ENCODE assay signal across 28 cellular contexts in genomic region chrX:53926030-53926429, GRCh38.
"Had no signal": no experiment of that assay in that cellular context is flagged by ENCODE, and none has a peak within 500 bp of the region (broad histone marks: within the 10 kb centered on the region; RNA-seq: fewer than 3 reads in every experiment).

No MANE protein-coding gene starts in this region.

- ATAC-seq: effector memory CD8-positive, alpha-beta T cell; esophagus mucosa; foreskin keratinocyte; gastrocnemius medialis; gastroesophageal sphincter; heart left ventricle; heart right ventricle had no signal

- H3K27ac ChIP-seq: colonic mucosa, coronary artery, dorsolateral prefrontal cortex, epithelial cell of prostate, esophagus muscularis mucosa, esophagus squamous epithelium, foreskin keratinocyte, gastrocnemius medialis, gastroesophageal sphincter, heart left ventricle, heart right ventricle had no signal

- H3K9me3 ChIP-seq: colonic mucosa, esophagus muscularis mucosa, esophagus squamous epithelium, gastrocnemius medialis, gastroesophageal sphincter, heart left ventricle, heart right ventricle had no signal

- H3K4me3 ChIP-seq: colonic mucosa, coronary artery, dorsolateral prefrontal cortex, esophagus muscularis mucosa, esophagus squamous epithelium, gastrocnemius medialis, gastroesophageal sphincter, heart left ventricle, heart right ventricle had no signal

- DNase-seq: colonic mucosa; cortex of kidney; dermis blood vessel endothelial cell; dorsolateral prefrontal cortex; effector CD4-positive, alpha-beta T cell; effector CD8-positive, alpha-beta T cell; effector memory CD4-positive, alpha-beta T cell; effector memory CD8-positive, alpha-beta T cell; endodermal cell; erythroblast; esophagus squamous epithelium; foreskin fibroblast; foreskin keratinocyte; foreskin melanocyte; gastrocnemius medialis; glutamatergic neuron; head of caudate nucleus; heart left ventricle; heart right ventricle had no signal

- H3K36me3 ChIP-seq: colonic mucosa, esophagus muscularis mucosa, esophagus squamous epithelium, gastrocnemius medialis, gastroesophageal sphincter, heart left ventricle, heart right ventricle had no signal

- H3K4me1 ChIP-seq: colonic mucosa, esophagus muscularis mucosa, esophagus squamous epithelium, foreskin keratinocyte, gastrocnemius medialis, gastroesophageal sphincter, heart left ventricle, heart right ventricle had no signal

- H3K27me3 ChIP-seq: colonic mucosa, esophagus muscularis mucosa, esophagus squamous epithelium, foreskin keratinocyte, gastrocnemius medialis, gastroesophageal sphincter, heart left ventricle, heart right ventricle had no signal

- FAIRE-seq: colon, endometrium, endothelial cell of umbilical vein, frontal cortex had no signal
